Comparison of ENCODE assay signal across 18 cellular contexts in genomic region chr14:105517096-105517495, GRCh38.
A peak's percentile ranks its signal among the peaks of the same experiment; 100 is the strongest.
DNase-seq lines count a peak whose midpoint lies in the region; ATAC-seq, FAIRE-seq and TF ChIP-seq lines count a peak whose summit lies in the region.
"Had no signal": no experiment of that assay in that cellular context is flagged by ENCODE, and none has a peak within 500 bp of the region (broad histone marks: within the 10 kb centered on the region; RNA-seq: fewer than 3 reads in every experiment).

No MANE protein-coding gene starts in this region.

- FAIRE-seq in urothelium cell line (lab: Jason Lieb, UNC), result no peak
- FAIRE-seq: GM12891, H54 had no signal

- H3K9me3 ChIP-seq in RWPE2 (ENCODE audit: severe bottlenecking), result no peaks in the 10 kb centered on the region

- peaks cover 8% of the 10 kb centered on the region for H3K27me3 ChIP-seq in RWPE2 (ENCODE audit: insufficient read depth, poor library complexity, severe bottlenecking)
- H3K27me3 ChIP-seq: BLaER1 treated with 17β-estradiol and CSF1 and Interleukin-3, amounts not matched to agents 10 nM and 100 nM had no signal

- no peak overlapping the region for H3K27ac ChIP-seq in RWPE2 (ENCODE audit: poor library complexity, severe bottlenecking)
- H3K27ac ChIP-seq: BLaER1 treated with 17β-estradiol and CSF1 and Interleukin-3, amounts not matched to agents 10 nM and 100 nM; HL-60 had no signal

- H3K36me3 ChIP-seq in RWPE2 (ENCODE audit: low read depth), result no peaks in the 10 kb centered on the region
- H3K36me3 ChIP-seq: BLaER1 treated with 17β-estradiol and CSF1 and Interleukin-3, amounts not matched to agents 10 nM and 100 nM had no signal

- ATAC-seq in RWPE2 (ENCODE audit: low read depth), result peak; percentile 61; the same call in 2 of the 3 replicates
- no peak for ATAC-seq in HG03135 (IDR thresholded peaks at IDR 0.05; ENCODE audit: unreplicated experiment)
- ATAC-seq: GM23338 had no signal

- H3K4me3 ChIP-seq in RWPE2 (ENCODE audit: severe bottlenecking), result no peak overlapping the region
- H3K4me3 ChIP-seq: BLaER1 treated with 17β-estradiol and CSF1 and Interleukin-3, amounts not matched to agents 10 nM and 100 nM; GM23338 had no signal

- no peaks in the 10 kb centered on the region for H3K4me1 ChIP-seq in RWPE2 (ENCODE audit: insufficient read depth, poor library complexity, severe bottlenecking)

- TF ChIP-seq CTCF in RWPE2 (IDR thresholded peaks at IDR 0.05; ENCODE audit: poor library complexity, severe bottlenecking), result no peak

- peak; percentile 31 for DNase-seq in EH (ENCODE audit: low read depth)
- peak; percentile 17 for DNase-seq in RWPE2 (ENCODE audit: low spot score)
- peak; percentile 53 for DNase-seq in foreskin melanocyte
- peak; percentile 46 for DNase-seq in urothelium cell line (ENCODE audit: low spot score)
- DNase-seq in LoVo (ENCODE audit: low spot score), result no peak
- no peak for DNase-seq in T1000 (lab: John Stamatoyannopoulos, UW)
- DNase-seq: CD4-positive, CD25-positive, alpha-beta regulatory T cell; COR-L47; DMS 273 treated with DMSO at 0.1 percent for 48 hours; DMS53; DND-41; HCEC 1CT had no signal

Comparison
In these comparisons a context has a peak if more than half of its experiments do, and no peak if none do; other contexts are left out.
1. DNase-seq: peak in EH (single experiment), RWPE2 (single experiment), foreskin melanocyte (single experiment) and urothelium cell line (single experiment); none in LoVo (single experiment) and T1000 (single experiment).